Comparison of ENCODE assay signal across 20 cellular contexts in the genomic region with DNA sequence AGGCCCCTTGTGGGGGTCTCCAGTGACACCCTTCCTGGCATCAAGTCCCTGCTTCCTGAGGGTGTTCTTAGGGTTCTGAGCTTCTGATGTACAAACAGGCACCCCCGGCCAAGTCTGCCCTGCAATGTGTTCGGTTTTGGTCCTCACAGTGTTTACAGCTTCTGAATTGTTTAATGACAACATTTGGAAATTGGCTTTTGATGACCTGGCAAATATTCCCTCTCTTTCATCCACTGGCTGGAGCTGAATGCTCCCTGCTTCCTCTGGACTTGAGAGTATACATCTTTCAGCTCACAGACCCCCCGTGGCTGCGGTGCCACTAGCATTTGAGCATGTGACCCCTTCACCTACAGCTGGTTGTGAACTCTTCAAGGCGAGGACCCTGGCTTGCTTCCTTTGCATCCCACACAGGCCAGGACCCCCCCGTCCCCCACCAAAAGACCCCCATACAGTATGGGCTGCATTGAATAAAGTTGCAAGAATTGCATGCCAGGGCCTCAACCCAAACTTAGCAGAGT.
"Had no signal": no experiment of that assay in that cellular context is flagged by ENCODE, and none has a peak within 500 bp of the region (broad histone marks: within the 10 kb centered on the region; RNA-seq: fewer than 3 reads in every experiment).

No MANE protein-coding gene starts in this region.

- H3K27ac Mint-ChIP-seq: memory B cell, nephron had no signal

- H3K27me3 ChIP-seq: colonic mucosa, foreskin keratinocyte, neutrophil, right atrium auricular region, stomach, transverse colon had no signal

- DNase-seq: colonic mucosa; erythroblast; foreskin keratinocyte; immature natural killer cell; left cardiac atrium; left ventricle myocardium inferior; lower lobe of right lung; midbrain; naive B cell; small intestine; stimulated activated CD4-positive, alpha-beta T cell treated with anti-CD3 and anti-CD28 coated beads, Interleukin-12 subunit alpha, Interleukin-12 subunit beta, amount 100 ng/mL, for 4 hours; stimulated activated naive CD4-positive, alpha-beta T cell; stomach; substantia nigra; transverse colon had no signal

- H3K4me3 Mint-ChIP-seq: immature natural killer cell, memory B cell, naive B cell, nephron had no signal

- H3K9me3 Mint-ChIP-seq: memory B cell, naive B cell, nephron had no signal

- H3K27me3 Mint-ChIP-seq: memory B cell, naive B cell had no signal

- H3K36me3 ChIP-seq: colonic mucosa, right atrium auricular region, transverse colon had no signal

- ATAC-seq: lower lobe of right lung had no signal

- H3K4me1 ChIP-seq: colonic mucosa, foreskin keratinocyte, stomach, transverse colon had no signal

- H3K9me3 ChIP-seq: colonic mucosa, left ventricle myocardium inferior, lower lobe of right lung, neutrophil, right atrium auricular region, stomach, thoracic aorta, transverse colon had no signal

- H3K27ac ChIP-seq: colonic mucosa, foreskin keratinocyte, left ventricle myocardium inferior, lower lobe of right lung, neutrophil, right atrium auricular region, stomach, thoracic aorta, transverse colon had no signal

- H3K4me3 ChIP-seq: colonic mucosa, left ventricle myocardium inferior, lower lobe of right lung, right atrium auricular region, stomach, thoracic aorta, transverse colon had no signal
